Comparison of ENCODE assay signal across 8 cellular contexts in the genomic region with DNA sequence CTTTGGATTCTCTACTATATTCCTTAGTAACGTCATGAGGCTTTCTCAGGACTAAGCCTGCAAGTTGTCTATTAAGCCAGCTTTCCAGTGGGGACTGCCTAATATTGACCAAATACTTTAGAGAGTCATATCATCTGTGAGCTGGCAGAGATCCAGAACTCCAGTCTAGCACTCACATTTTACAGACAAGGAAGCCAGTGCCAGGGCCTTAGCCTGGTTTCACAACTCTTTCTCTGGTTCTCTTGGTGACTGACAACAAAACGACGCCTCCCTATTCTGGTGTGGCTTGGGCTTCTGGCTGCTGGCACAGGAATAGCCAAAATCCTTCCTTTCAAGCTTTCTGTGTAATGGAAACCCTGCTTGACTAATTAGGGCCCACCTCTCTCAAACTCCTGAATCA.
DNase-seq lines count a peak whose midpoint lies in the region; ATAC-seq and TF ChIP-seq lines count a peak whose summit lies in the region.

No MANE protein-coding gene starts in this region.

- peak overlapping the region; percentile 58 for H3K27ac Mint-ChIP-seq in nephron progenitor cell

- TF ChIP-seq CTCF in nephron progenitor cell (IDR thresholded peaks at IDR 0.05), result no peak

- no peaks in the 10 kb centered on the region for H3K9me3 Mint-ChIP-seq in nephron progenitor cell

- DNase-seq in Caki2 (ENCODE audit: low read depth), result peak; percentile 62
- DNase-seq in NCI-H226, result peak; percentile 68
- DNase-seq in dermis microvascular lymphatic vessel endothelial cell (ENCODE audit: low read depth in 2 of 2), result peak; percentile 23 to 45
- DNase-seq in nephron progenitor cell, result no peak
- DNase-seq in effector CD8-positive, alpha-beta T cell (lab: John Stamatoyannopoulos, UW), result no peak
- no peak for DNase-seq in activated T-cell treated with anti-CD3 and anti-CD28 coated beads for 4 hours

- in situ Hi-C loops in Caki2 (cut with HindIII; ENCODE audit: low pct_unique_long_range_greater_than_20kb, low sequenced_read_pairs), result loop anchor here (10.0 kb wide), 2 partner anchors 81 to 161 kb away; no protein-coding TSS in a partner anchor

- no peaks in the 10 kb centered on the region for H3K36me3 Mint-ChIP-seq in nephron progenitor cell (ENCODE audit: low read depth)

- no peak for ATAC-seq in GM21367 (IDR thresholded peaks at IDR 0.05; ENCODE audit: unreplicated experiment)
- no peak for ATAC-seq in GM21717 (IDR thresholded peaks at IDR 0.05; ENCODE audit: unreplicated experiment)

- no peaks in the 10 kb centered on the region for H3K27me3 Mint-ChIP-seq in nephron progenitor cell (ENCODE audit: low read depth, poor library complexity)

- no peak overlapping the region for H3K4me3 Mint-ChIP-seq in nephron progenitor cell

- peaks cover 30% of the 10 kb centered on the region for H3K4me1 Mint-ChIP-seq in nephron progenitor cell

Comparison
In these comparisons a context has a peak if more than half of its experiments do, and no peak if none do; other contexts are left out.
1. DNase-seq: peak in Caki2 (single experiment), NCI-H226 (single experiment) and dermis microvascular lymphatic vessel endothelial cell (2 of 2); none in nephron progenitor cell (single experiment), effector CD8-positive, alpha-beta T cell (single experiment) and activated T-cell treated with anti-CD3 and anti-CD28 coated beads for 4 hours (single experiment).